Comparison of ENCODE assay signal across 16 cellular contexts in the genomic region with DNA sequence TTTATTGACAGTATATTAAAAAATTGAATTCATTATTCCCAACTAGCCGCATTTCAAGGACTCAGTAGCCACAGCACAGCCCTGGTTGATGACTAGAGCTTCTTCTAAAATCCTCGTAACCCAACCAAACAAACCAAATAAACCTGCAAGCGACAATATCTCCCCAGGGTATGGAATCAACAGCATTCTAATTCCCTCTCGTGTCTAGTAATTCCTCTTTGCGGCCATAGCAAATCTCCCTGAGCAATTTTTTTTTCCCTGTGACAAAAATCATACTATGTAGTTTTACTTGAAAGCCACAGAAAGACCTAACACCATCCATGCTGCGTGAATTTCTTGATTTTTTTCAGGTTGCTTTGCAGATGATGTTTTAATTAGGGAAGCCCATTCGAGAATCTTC.
"Had no signal": no experiment of that assay in that cellular context is flagged by ENCODE, and none has a peak within 500 bp of the region (broad histone marks: within the 10 kb centered on the region; RNA-seq: fewer than 3 reads in every experiment).

No MANE protein-coding gene starts in this region.

- H3K36me3 ChIP-seq: lower lobe of right lung, right atrium auricular region, SJCRH30, tibial nerve had no signal

- H3K27me3 ChIP-seq: right atrium auricular region, tibial nerve had no signal

- H3K27ac ChIP-seq: lower lobe of right lung, parathyroid adenoma, right atrium auricular region, SJCRH30, tibial nerve had no signal

- H3K4me3 ChIP-seq: lower lobe of right lung, mucosa of descending colon, right atrium auricular region, SJCRH30, tibial nerve had no signal

- H3K9me3 ChIP-seq: lower lobe of right lung, mucosa of descending colon, right atrium auricular region, SJCRH30, tibial nerve had no signal

- ATAC-seq: activated CD8-positive, alpha-beta memory T cell treated with anti-CD3 and anti-CD28 coated beads, Interleukin-2, amount 10 ng/mL, durations not matched to agents 7 days and 5 days; activated T-cell treated with anti-CD3 and anti-CD28 coated beads, Interleukin-2, amount 50 U/mL, for 72 hours; effector memory CD8-positive, alpha-beta T cell; stimulated activated naive B cell treated with anti-CD40 and anti-IgM and Interleukin-4, amounts not matched to agents 10 μg/mL and 1 μg/mL and 100 μg/mL, for 72 hours had no signal

- H3K4me1 ChIP-seq: lower lobe of right lung, parathyroid adenoma, SJCRH30 had no signal

- DNase-seq: activated CD4-positive, alpha-beta T cell treated with anti-CD3 and anti-CD28 coated beads for 1 hour; activated CD4-positive, alpha-beta T cell treated with anti-CD3 and anti-CD28 coated beads, Interleukin-2, amount 50 U/mL, for 48 hours; activated CD8-positive, alpha-beta memory T cell treated with anti-CD3 and anti-CD28 coated beads, Interleukin-2, amount 10 ng/mL, durations not matched to agents 7 days and 5 days; activated T-cell treated with anti-CD3 and anti-CD28 coated beads, Interleukin-2, amount 50 U/mL, for 72 hours; cortex of kidney; effector memory CD8-positive, alpha-beta T cell; hippocampal formation; lower lobe of right lung; stimulated activated CD4-positive, alpha-beta T cell treated with anti-CD3 and anti-CD28 coated beads, Interleukin-1b, Interleukin-23, amount 100 ng/mL, for 48 hours; stimulated activated naive B cell treated with anti-CD40 and anti-IgM and Interleukin-4, amounts not matched to agents 10 μg/mL and 1 μg/mL and 100 μg/mL, for 72 hours; SW 1271 had no signal

- H2AFZ ChIP-seq: parathyroid adenoma had no signal

- H3K79me2 ChIP-seq: parathyroid adenoma had no signal
